ENCODE assay signal across 8 cellular contexts in genomic region chr22:31148953-31149627, GRCh38. TPM values are rescaled to one million over a fixed set of nuclear protein-coding genes. Genes with fewer than 3 reads are reported as not detected.
DNase-seq lines count a peak whose midpoint lies in the region; ATAC-seq, FAIRE-seq and TF ChIP-seq lines count a peak whose summit lies in the region.

No MANE protein-coding gene starts in this region.

- H3K27me3 ChIP-seq in SK-N-SH (ENCODE audit: insufficient read depth), result no peaks in the 10 kb centered on the region
- H3K27me3 ChIP-seq in small intestine (ENCODE audit: control insufficient read depth in 2 of 2, insufficient read depth in 2 of 2, low read length in 2 of 2), result no peaks in the 10 kb centered on the region

- H3K4me3 ChIP-seq in SK-N-SH (ENCODE audit: low read depth in 2 of 2, low read length in 1 of 2) (no peak overlapping the region; a peak in 1 of 4 replicates), cardiac fibroblast (replicated peaks in 1 of 2; ENCODE audit: low read depth in 2 of 2, low read length in 2 of 2) (no peak overlapping the region), small intestine (ENCODE audit: low read depth in 1 of 2, low read length in 2 of 2) (no peak overlapping the region)

- DNase-seq in GF-D8 (lab: John Stamatoyannopoulos, UW) (peak; percentile 6), NCI-H1092 (lab: John Stamatoyannopoulos, UW) (peak; percentile 56), SK-N-SH (peak; percentile 88), cardiac fibroblast (ENCODE audit: low read depth in 2 of 2) (peak; percentile 84 to 90), iris pigment epithelial cell (ENCODE audit: low read depth) (peak; percentile 76), small intestine (peak; percentile 79), T-helper 9 cell (no peak)

- 0 out of 2 replicates have a peak, but pooled peaks cover 4% of the 10 kb centered on the region for H3K9me3 ChIP-seq in SK-N-SH
- no peaks in the 10 kb centered on the region for H3K9me3 ChIP-seq in small intestine (ENCODE audit: control insufficient read depth, low read depth)

- H3K27ac ChIP-seq in SK-N-SH (ENCODE audit: low read depth in 2 of 2, low read length in 1 of 2) (no peak overlapping the region), small intestine (ENCODE audit: low read depth in 1 of 2, low read length in 1 of 2) (peak overlapping the region in 1 of 2 donors; percentile 2)

- H4K20me1 ChIP-seq in SK-N-SH (ENCODE audit: insufficient read depth), result no peaks in the 10 kb centered on the region

- H3K4me1 ChIP-seq in SK-N-SH (ENCODE audit: control insufficient read depth in 1 of 2, insufficient read depth in 2 of 2, low read depth in 1 of 2, low read length in 1 of 2) (no peaks in the 10 kb centered on the region), small intestine (ENCODE audit: control insufficient read depth in 2 of 2, insufficient read depth in 1 of 2, low read depth in 1 of 2, low read length in 1 of 2) (no peaks in the 10 kb centered on the region)

- peak; percentile 99 for TF ChIP-seq RAD21 in SK-N-SH (IDR thresholded peaks at IDR 0.05; ENCODE audit: low read length)

- peak overlapping the region; percentile 76 for H2AFZ ChIP-seq in SK-N-SH (ENCODE audit: low read depth)

- no peak for FAIRE-seq in small intestine (lab: Jason Lieb, UNC)

- no peaks in the 10 kb centered on the region for H3K79me2 ChIP-seq in SK-N-SH (ENCODE audit: insufficient read depth)

- H3K9ac ChIP-seq in SK-N-SH, result no peak overlapping the region

- peak; percentile 89 for TF ChIP-seq CTCF in SK-N-SH (IDR thresholded peaks at IDR 0.05)
- peak; percentile 99 for TF ChIP-seq CTCF in cardiac fibroblast (IDR thresholded peaks at IDR 0.05; ENCODE audit: low read depth, low read length)

- ATAC-seq in HG03280 (IDR thresholded peaks at IDR 0.05; ENCODE audit: unreplicated experiment), result no peak

- TF ChIP-seq EP300 in SK-N-SH (IDR thresholded peaks at IDR 0.05; ENCODE audit: borderline replicate concordance in 1 of 2, low read depth in 1 of 2, low read length in 1 of 2), result no peak

- WGBS in SK-N-SH (ENCODE audit: low lambda C conversion rate), result 2% methylated on average over 4 of the region's 5 CpGs
- 8 to 22% (median 9%) methylated on average over 5 of the region's 5 CpGs for WGBS in small intestine, 3 donors

- CTCF ChIA-PET in SK-N-SH (lab: Yijun Ruan, JAX), result interaction anchor here (0.5 to 6.6 kb wide), 27 partner anchors 8 to 584 kb away, joined by 3 to 53 read pairs (median 4); partner anchors contain the start of genes PLA2G3, RNF185 and SELENOM

- no peaks in the 10 kb centered on the region for H3K9me2 ChIP-seq in SK-N-SH

- H3K36me3 ChIP-seq in SK-N-SH (replicated peaks in 1 of 2; ENCODE audit: control insufficient read depth in 1 of 2, insufficient read depth in 2 of 2, low read length in 1 of 2) (no peaks in the 10 kb centered on the region), small intestine (ENCODE audit: control insufficient read depth in 2 of 2, insufficient read depth in 2 of 2, low read length in 2 of 2) (no peaks in the 10 kb centered on the region)

- no peaks in the 10 kb centered on the region for H3F3A ChIP-seq in SK-N-SH (replicated peaks; ENCODE audit: insufficient read depth)

- no peak overlapping the region for H3K4me2 ChIP-seq in SK-N-SH

- POLR2A ChIA-PET in SK-N-SH (lab: Yijun Ruan, JAX), result interaction anchor here (0.9 kb wide), 1 partner anchor 64 kb away, joined by 3 read pairs; no protein-coding TSS in a partner anchor

TF ChIP-seq in SK-N-SH, 30 proteins besides CTCF, POLR2A, EP300 and RAD21:
- TF ChIP-seq FOXM1 (IDR thresholded peaks at IDR 0.05; ENCODE audit: low read depth) (no peak), SMC3 (IDR thresholded peaks at IDR 0.05; ENCODE audit: low read depth, low read length) (peak; percentile 97)

RNA-seq across cellular contexts. Expression of gene PLA2G3, which starts 8.8 kb away (rescaled TPM):
- polyA plus RNA-seq in SK-N-SH (2012; rRNA removed) (not detected in 2 replicates), small intestine (1 to 10 TPM in 1 of 3 donors, not detected in 2; 4.2 TPM)
- not detected in 2 replicates for polyA plus RNA-seq in SK-N-SH (2012; cell fraction: cytosol; rRNA removed)
- not detected in 2 replicates for polyA plus RNA-seq in SK-N-SH (2012; cell fraction: nucleus; rRNA removed)

RNA-seq across cellular contexts. Expression of gene RNF185, which starts 10.9 kb away (rescaled TPM):
- polyA plus RNA-seq in SK-N-SH (2012; rRNA removed) (21.7 and 32.1 TPM in 2 replicates), small intestine (10 to 100 TPM; 18.3 to 34.9 (median 30.8) TPM)
- 18.4 and 24.3 TPM in 2 replicates for polyA plus RNA-seq in SK-N-SH (2012; cell fraction: cytosol; rRNA removed)
- polyA plus RNA-seq in SK-N-SH (2012; cell fraction: nucleus; rRNA removed), result 22.4 and 31.8 TPM in 2 replicates

RNA-seq across cellular contexts. Expression of gene INPP5J, which starts 26.3 kb away (rescaled TPM):
- polyA plus RNA-seq in SK-N-SH (2012; rRNA removed) (3.2 TPM in 2 replicates), small intestine (10 to 100 TPM; 12.2 to 93.7 (median 81.9) TPM)
- polyA plus RNA-seq in SK-N-SH (2012; cell fraction: cytosol; rRNA removed), result 0.73 and 1.2 TPM in 2 replicates
- polyA plus RNA-seq in SK-N-SH (2012; cell fraction: nucleus; rRNA removed), result 14.7 and 18.9 TPM in 2 replicates

RNA-seq across cellular contexts. Expression of gene SELENOM, which starts 41.7 kb away (rescaled TPM):
- polyA plus RNA-seq in SK-N-SH (2012; rRNA removed) (97.1 and 117 TPM in 2 replicates), small intestine (100 to 1,000 TPM in 1 of 3 donors, 10 to 100 TPM in 2; 14.8 to 163 (median 90.0) TPM)
- 55.2 and 84.3 TPM in 2 replicates for polyA plus RNA-seq in SK-N-SH (2012; cell fraction: cytosol; rRNA removed)
- polyA plus RNA-seq in SK-N-SH (2012; cell fraction: nucleus; rRNA removed), result 81.0 and 129 TPM in 2 replicates
